ENCODE assay signal across 2 cellular contexts in the genomic region with DNA sequence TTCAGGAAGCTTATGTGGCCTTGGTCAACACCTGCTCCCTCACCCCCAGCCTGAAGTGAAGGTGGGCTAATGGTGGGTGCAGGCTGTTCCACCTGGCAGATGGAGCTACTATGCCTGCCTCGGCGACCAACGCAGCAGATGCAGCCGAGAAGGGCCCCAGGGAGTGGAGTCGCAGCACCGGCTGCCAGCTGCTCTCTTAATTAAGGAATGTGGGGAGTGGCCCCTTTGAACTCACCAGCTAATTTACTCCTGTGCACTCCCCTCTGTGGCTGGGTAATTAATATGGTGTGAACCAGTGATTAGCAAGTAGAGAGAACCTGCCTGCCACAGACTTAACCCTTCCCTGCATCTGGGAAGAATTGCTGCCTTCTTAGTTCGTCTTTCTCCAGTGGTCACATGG.
TF ChIP-seq lines count a peak whose summit lies in the region.

No MANE protein-coding gene starts in this region.

TF ChIP-seq in HEK293, 187 proteins besides CTCF, POLR2A, EP300 and RAD21:
- no peak for TF ChIP-seq ZNF214 (tag by site-specific recombination; IDR thresholded peaks at IDR 0.05; ENCODE audit: borderline replicate concordance)
- TF ChIP-seq ZNF76 (tag by site-specific recombination; IDR thresholded peaks at IDR 0.05; ENCODE audit: borderline replicate concordance, low read depth) = no peak
- 0 out of 2 replicates have a peak, but pooled peaks have one; percentile 49 for TF ChIP-seq WT1 (tag by site-specific recombination; IDR thresholded peaks at IDR 0.05)
- no peak for TF ChIP-seq ZNF843 (tag by site-specific recombination; IDR thresholded peaks at IDR 0.05)
- TF ChIP-seq, protein P1, sequence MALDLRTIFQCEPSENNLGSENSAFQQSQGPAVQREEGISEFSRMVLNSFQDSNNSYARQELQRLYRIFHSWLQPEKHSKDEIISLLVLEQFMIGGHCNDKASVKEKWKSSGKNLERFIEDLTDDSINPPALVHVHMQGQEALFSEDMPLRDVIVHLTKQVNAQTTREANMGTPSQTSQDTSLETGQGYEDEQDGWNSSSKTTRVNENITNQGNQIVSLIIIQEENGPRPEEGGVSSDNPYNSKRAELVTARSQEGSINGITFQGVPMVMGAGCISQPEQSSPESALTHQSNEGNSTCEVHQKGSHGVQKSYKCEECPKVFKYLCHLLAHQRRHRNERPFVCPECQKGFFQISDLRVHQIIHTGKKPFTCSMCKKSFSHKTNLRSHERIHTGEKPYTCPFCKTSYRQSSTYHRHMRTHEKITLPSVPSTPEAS (tag by site-specific recombination; IDR thresholded peaks at IDR 0.05) = no peak
- TF ChIP-seq ZNF830 (tag by site-specific recombination; IDR thresholded peaks at IDR 0.05; ENCODE audit: low read depth) = no peak
- TF ChIP-seq ZNF202 (tag by site-specific recombination; IDR thresholded peaks at IDR 0.05; ENCODE audit: borderline replicate concordance) = no peak
- TF ChIP-seq KLF1 (tag by site-specific recombination; IDR thresholded peaks at IDR 0.05) = no peak
- TF ChIP-seq, protein P2, sequence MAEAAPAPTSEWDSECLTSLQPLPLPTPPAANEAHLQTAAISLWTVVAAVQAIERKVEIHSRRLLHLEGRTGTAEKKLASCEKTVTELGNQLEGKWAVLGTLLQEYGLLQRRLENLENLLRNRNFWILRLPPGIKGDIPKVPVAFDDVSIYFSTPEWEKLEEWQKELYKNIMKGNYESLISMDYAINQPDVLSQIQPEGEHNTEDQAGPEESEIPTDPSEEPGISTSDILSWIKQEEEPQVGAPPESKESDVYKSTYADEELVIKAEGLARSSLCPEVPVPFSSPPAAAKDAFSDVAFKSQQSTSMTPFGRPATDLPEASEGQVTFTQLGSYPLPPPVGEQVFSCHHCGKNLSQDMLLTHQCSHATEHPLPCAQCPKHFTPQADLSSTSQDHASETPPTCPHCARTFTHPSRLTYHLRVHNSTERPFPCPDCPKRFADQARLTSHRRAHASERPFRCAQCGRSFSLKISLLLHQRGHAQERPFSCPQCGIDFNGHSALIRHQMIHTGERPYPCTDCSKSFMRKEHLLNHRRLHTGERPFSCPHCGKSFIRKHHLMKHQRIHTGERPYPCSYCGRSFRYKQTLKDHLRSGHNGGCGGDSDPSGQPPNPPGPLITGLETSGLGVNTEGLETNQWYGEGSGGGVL (tag by site-specific recombination; IDR thresholded peaks at IDR 0.05) = no peak
- TF ChIP-seq ZIC2 (tag by site-specific recombination; IDR thresholded peaks at IDR 0.05) = no peak
- no peak for TF ChIP-seq ZNF777 (tag by site-specific recombination; IDR thresholded peaks at IDR 0.05; ENCODE audit: borderline replicate concordance)
- TF ChIP-seq, protein P3, sequence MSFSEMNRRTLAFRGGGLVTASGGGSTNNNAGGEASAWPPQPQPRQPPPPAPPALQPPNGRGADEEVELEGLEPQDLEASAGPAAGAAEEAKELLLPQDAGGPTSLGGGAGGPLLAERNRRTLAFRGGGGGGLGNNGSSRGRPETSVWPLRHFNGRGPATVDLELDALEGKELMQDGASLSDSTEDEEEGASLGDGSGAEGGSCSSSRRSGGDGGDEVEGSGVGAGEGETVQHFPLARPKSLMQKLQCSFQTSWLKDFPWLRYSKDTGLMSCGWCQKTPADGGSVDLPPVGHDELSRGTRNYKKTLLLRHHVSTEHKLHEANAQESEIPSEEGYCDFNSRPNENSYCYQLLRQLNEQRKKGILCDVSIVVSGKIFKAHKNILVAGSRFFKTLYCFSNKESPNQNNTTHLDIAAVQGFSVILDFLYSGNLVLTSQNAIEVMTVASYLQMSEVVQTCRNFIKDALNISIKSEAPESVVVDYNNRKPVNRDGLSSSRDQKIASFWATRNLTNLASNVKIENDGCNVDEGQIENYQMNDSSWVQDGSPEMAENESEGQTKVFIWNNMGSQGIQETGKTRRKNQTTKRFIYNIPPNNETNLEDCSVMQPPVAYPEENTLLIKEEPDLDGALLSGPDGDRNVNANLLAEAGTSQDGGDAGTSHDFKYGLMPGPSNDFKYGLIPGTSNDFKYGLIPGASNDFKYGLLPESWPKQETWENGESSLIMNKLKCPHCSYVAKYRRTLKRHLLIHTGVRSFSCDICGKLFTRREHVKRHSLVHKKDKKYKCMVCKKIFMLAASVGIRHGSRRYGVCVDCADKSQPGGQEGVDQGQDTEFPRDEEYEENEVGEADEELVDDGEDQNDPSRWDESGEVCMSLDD (tag by site-specific recombination; IDR thresholded peaks at IDR 0.05) = no peak
- peak; percentile 13; the same call in 1 of the 2 replicates for TF ChIP-seq ZNF341 (tag by site-specific recombination; IDR thresholded peaks at IDR 0.05; ENCODE audit: low read depth)
- no peak for TF ChIP-seq ZNF311 (tag by site-specific recombination; IDR thresholded peaks at IDR 0.05; ENCODE audit: borderline replicate concordance)

TF ChIP-seq in GM12878, 131 proteins besides CTCF, POLR2A, EP300 and RAD21:
- TF ChIP-seq, protein P4, sequence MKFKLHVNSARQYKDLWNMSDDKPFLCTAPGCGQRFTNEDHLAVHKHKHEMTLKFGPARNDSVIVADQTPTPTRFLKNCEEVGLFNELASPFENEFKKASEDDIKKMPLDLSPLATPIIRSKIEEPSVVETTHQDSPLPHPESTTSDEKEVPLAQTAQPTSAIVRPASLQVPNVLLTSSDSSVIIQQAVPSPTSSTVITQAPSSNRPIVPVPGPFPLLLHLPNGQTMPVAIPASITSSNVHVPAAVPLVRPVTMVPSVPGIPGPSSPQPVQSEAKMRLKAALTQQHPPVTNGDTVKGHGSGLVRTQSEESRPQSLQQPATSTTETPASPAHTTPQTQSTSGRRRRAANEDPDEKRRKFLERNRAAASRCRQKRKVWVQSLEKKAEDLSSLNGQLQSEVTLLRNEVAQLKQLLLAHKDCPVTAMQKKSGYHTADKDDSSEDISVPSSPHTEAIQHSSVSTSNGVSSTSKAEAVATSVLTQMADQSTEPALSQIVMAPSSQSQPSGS (IDR thresholded peaks at IDR 0.05; ENCODE audit: low read length) = no peak
- TF ChIP-seq MTA2 (IDR thresholded peaks at IDR 0.05; ENCODE audit: low read depth) (0 out of 2 replicates have a peak, but pooled peaks have one; percentile 21), RELA (IDR thresholded peaks at IDR 0.05; ENCODE audit: borderline replicate concordance, partially characterized antibody) (no peak), PAX8 (IDR thresholded peaks at IDR 0.05) (no peak)
